8 cellular contexts compared by ENCODE assay signal in the genomic region with DNA sequence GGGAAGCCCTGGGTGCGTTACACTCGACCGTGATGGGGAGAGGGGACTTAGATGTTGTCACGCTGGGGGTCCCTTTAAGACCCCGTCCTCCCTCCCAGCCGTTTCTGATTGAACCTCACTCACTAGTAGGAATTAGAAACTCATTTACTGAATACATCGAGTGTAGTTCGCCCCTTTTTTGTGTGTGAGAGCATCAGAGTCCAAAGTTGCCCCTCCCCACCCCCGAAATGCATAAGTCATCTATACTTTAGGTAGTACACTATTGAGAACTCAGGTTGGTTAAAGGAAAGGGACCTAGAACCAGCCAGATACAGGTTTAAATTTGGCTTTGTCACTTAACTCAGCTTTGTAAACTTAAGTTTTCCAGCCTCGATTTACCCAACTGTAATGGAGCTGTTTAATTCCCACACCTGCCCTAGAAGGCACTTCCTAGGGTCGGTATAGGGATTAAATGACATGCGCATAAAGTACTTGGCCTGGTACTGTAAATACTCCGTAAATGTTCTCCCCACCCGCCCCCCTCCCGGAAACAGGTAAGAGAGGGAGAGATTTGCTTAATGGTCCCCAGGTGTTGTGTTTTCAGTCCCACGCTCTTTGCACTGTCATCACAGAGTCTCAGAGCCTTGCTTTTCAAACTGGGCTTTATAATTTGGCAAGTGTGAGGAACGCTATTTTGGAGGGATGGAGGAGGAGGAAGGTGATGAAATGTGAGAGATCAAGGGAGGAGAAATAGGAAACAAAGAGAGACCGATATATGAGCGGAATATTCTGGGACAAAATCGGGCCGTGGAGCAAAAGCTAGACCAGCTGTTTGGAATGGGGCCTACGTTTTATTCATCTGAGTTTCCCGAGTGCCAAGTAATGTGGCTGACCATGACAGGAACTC. TPM values are rescaled to one million over a fixed set of nuclear protein-coding genes. Genes with fewer than 3 reads are reported as not detected.
DNase-seq lines count a peak whose midpoint lies in the region; ATAC-seq and TF ChIP-seq lines count a peak whose summit lies in the region.

No MANE protein-coding gene starts in this region.

- peak overlapping the region; percentile 93 for H3K9ac ChIP-seq in BLaER1

- no peak for ATAC-seq in stimulated activated memory B cell treated with anti-CD40 and anti-IgM and Interleukin-4, amounts not matched to agents 10 μg/mL and 1 μg/mL and 100 μg/mL, for 72 hours
- ATAC-seq in HG03439 (IDR thresholded peaks at IDR 0.05; ENCODE audit: unreplicated experiment) (no peak), GM21576 (IDR thresholded peaks at IDR 0.05; ENCODE audit: unreplicated experiment) (no peak)

- H3K4me1 ChIP-seq in BLaER1, result peaks cover 25% of the 10 kb centered on the region
- no peaks in the 10 kb centered on the region for H3K4me1 ChIP-seq in iPS DF 6.9 (ENCODE audit: control insufficient read depth, insufficient read depth, low read length)

- TF ChIP-seq CTCF in HL-60 (IDR thresholded peaks at IDR 0.05; ENCODE audit: insufficient read depth, low read length), result no peak

- H3K9me3 Mint-ChIP-seq in activated T-helper 1 cell treated with anti-CD3 and anti-CD28 coated beads, Interleukin-12 subunit alpha, Interleukin-12 subunit beta, Interleukin-2, Interleukin-4 antibody, amounts not matched to agents 30 ng/mL and 10 ng/mL and 1 ng/mL, durations not matched to agents 14 hours and 24 hours and 36 hours, result no peaks in the 10 kb centered on the region
- no peaks in the 10 kb centered on the region for H3K9me3 Mint-ChIP-seq in stimulated activated memory B cell treated with anti-CD40 and anti-IgM and Interleukin-4, amounts not matched to agents 10 μg/mL and 1 μg/mL and 100 μg/mL, for 72 hours

- H3K27me3 Mint-ChIP-seq in activated T-helper 1 cell treated with anti-CD3 and anti-CD28 coated beads, Interleukin-12 subunit alpha, Interleukin-12 subunit beta, Interleukin-2, Interleukin-4 antibody, amounts not matched to agents 30 ng/mL and 10 ng/mL and 1 ng/mL, durations not matched to agents 14 hours and 24 hours and 36 hours (ENCODE audit: insufficient read depth), result peaks cover 2% of the 10 kb centered on the region
- no peaks in the 10 kb centered on the region for H3K27me3 Mint-ChIP-seq in stimulated activated memory B cell treated with anti-CD40 and anti-IgM and Interleukin-4, amounts not matched to agents 10 μg/mL and 1 μg/mL and 100 μg/mL, for 72 hours

- peaks cover 4% of the 10 kb centered on the region; the same call in 1 of the 2 replicates for H3K27me3 ChIP-seq in BLaER1
- H3K27me3 ChIP-seq in HL-60 (ENCODE audit: insufficient read depth, poor library complexity, severe bottlenecking), result no peaks in the 10 kb centered on the region
- H3K27me3 ChIP-seq in iPS DF 6.9 (ENCODE audit: control insufficient read depth, insufficient read depth, low read length), result no peaks in the 10 kb centered on the region

- peak overlapping the region; percentile 97 for H3K4me3 Mint-ChIP-seq in activated T-helper 1 cell treated with anti-CD3 and anti-CD28 coated beads, Interleukin-12 subunit alpha, Interleukin-12 subunit beta, Interleukin-2, Interleukin-4 antibody, amounts not matched to agents 30 ng/mL and 10 ng/mL and 1 ng/mL, durations not matched to agents 14 hours and 24 hours and 36 hours
- H3K4me3 Mint-ChIP-seq in stimulated activated memory B cell treated with anti-CD40 and anti-IgM and Interleukin-4, amounts not matched to agents 10 μg/mL and 1 μg/mL and 100 μg/mL, for 72 hours, result peak overlapping the region; percentile 97

- H3K36me3 ChIP-seq in BLaER1 (peaks cover 40% of the 10 kb centered on the region), iPS DF 6.9 (ENCODE audit: control insufficient read depth, insufficient read depth, low read length) (peaks cover 3% of the 10 kb centered on the region; the same call in 1 of the 2 replicates)

- peak overlapping the region; percentile 98 for H3K4me2 ChIP-seq in BLaER1

- WGBS in iPS DF 6.9 (ENCODE audit: insufficient coverage, insufficient read length), result 100% methylated on average over 1 of the region's 23 CpGs

- H3K9me3 ChIP-seq in BLaER1 (no peaks in the 10 kb centered on the region), iPS DF 6.9 (ENCODE audit: control insufficient read depth, insufficient read depth, low read length) (no peaks in the 10 kb centered on the region)

- H3K27ac Mint-ChIP-seq in activated T-helper 1 cell treated with anti-CD3 and anti-CD28 coated beads, Interleukin-12 subunit alpha, Interleukin-12 subunit beta, Interleukin-2, Interleukin-4 antibody, amounts not matched to agents 30 ng/mL and 10 ng/mL and 1 ng/mL, durations not matched to agents 14 hours and 24 hours and 36 hours, result peak overlapping the region; percentile 95
- peak overlapping the region; percentile 99 for H3K27ac Mint-ChIP-seq in stimulated activated memory B cell treated with anti-CD40 and anti-IgM and Interleukin-4, amounts not matched to agents 10 μg/mL and 1 μg/mL and 100 μg/mL, for 72 hours

- peaks cover 10% of the 10 kb centered on the region for H3K36me3 Mint-ChIP-seq in activated T-helper 1 cell treated with anti-CD3 and anti-CD28 coated beads, Interleukin-12 subunit alpha, Interleukin-12 subunit beta, Interleukin-2, Interleukin-4 antibody, amounts not matched to agents 30 ng/mL and 10 ng/mL and 1 ng/mL, durations not matched to agents 14 hours and 24 hours and 36 hours (ENCODE audit: low read depth)
- peaks cover 10% of the 10 kb centered on the region for H3K36me3 Mint-ChIP-seq in stimulated activated memory B cell treated with anti-CD40 and anti-IgM and Interleukin-4, amounts not matched to agents 10 μg/mL and 1 μg/mL and 100 μg/mL, for 72 hours

- H3K27ac ChIP-seq in BLaER1 (peak overlapping the region; percentile 97; the same call in 1 of the 2 replicates), HL-60 (replicated peaks) (peak overlapping the region; percentile 97), iPS DF 6.9 (ENCODE audit: low read length) (no peak overlapping the region)

- intact Hi-C loops in activated T-helper 1 cell treated with anti-CD3 and anti-CD28 coated beads, Interleukin-12 subunit alpha, Interleukin-12 subunit beta, Interleukin-2, Interleukin-4 antibody, amounts not matched to agents 30 ng/mL and 10 ng/mL and 1 ng/mL, durations not matched to agents 14 hours and 24 hours and 36 hours (cut with micrococcal nuclease), result loop anchor here (2.0 kb wide), 3 partner anchors 342 to 1638 kb away; a partner anchor contains a TSS

- peaks cover 43% of the 10 kb centered on the region for H3K4me1 Mint-ChIP-seq in activated T-helper 1 cell treated with anti-CD3 and anti-CD28 coated beads, Interleukin-12 subunit alpha, Interleukin-12 subunit beta, Interleukin-2, Interleukin-4 antibody, amounts not matched to agents 30 ng/mL and 10 ng/mL and 1 ng/mL, durations not matched to agents 14 hours and 24 hours and 36 hours (ENCODE audit: low read depth)
- peaks cover 35% of the 10 kb centered on the region for H3K4me1 Mint-ChIP-seq in stimulated activated memory B cell treated with anti-CD40 and anti-IgM and Interleukin-4, amounts not matched to agents 10 μg/mL and 1 μg/mL and 100 μg/mL, for 72 hours

- H3K4me3 ChIP-seq in BLaER1 (peak overlapping the region; percentile 97), HL-60 (replicated peaks; ENCODE audit: insufficient read depth, low read length) (peak overlapping the region; percentile 76), iPS DF 6.9 (ENCODE audit: low read length) (peak overlapping the region; percentile 98)

- H4K20me1 ChIP-seq in BLaER1, result peaks cover 48% of the 10 kb centered on the region

- no peak for DNase-seq in HL-60 (ENCODE audit: low read depth in 1 of 2, low spot score in 1 of 2)
- no peak for DNase-seq in activated T-helper 1 cell treated with anti-CD3 and anti-CD28 coated beads, Interleukin-12 subunit alpha, Interleukin-12 subunit beta, Interleukin-2, Interleukin-4 antibody, amounts not matched to agents 30 ng/mL and 10 ng/mL and 1 ng/mL, durations not matched to agents 14 hours and 24 hours and 36 hours (ENCODE audit: low spot score)
- DNase-seq in iPS DF 6.9 (ENCODE audit: low read depth, low spot score), result no peak
- no peak for DNase-seq in NCI-H1048 (lab: John Stamatoyannopoulos, UW)

RNA-seq across cellular contexts. Expression of a gene that starts 0.9 kb away (rescaled TPM):
- 23.3 and 25.5 TPM in 2 replicates for total RNA-seq in activated T-helper 1 cell treated with anti-CD3 and anti-CD28 coated beads, Interleukin-12 subunit alpha, Interleukin-12 subunit beta, Interleukin-2, Interleukin-4 antibody, amounts not matched to agents 30 ng/mL and 10 ng/mL and 1 ng/mL, durations not matched to agents 14 hours and 24 hours and 36 hours

RNA-seq across cellular contexts. Expression of a gene that starts 4.5 kb away (rescaled TPM):
- 59.5 and 59.7 TPM in 2 replicates for total RNA-seq in activated T-helper 1 cell treated with anti-CD3 and anti-CD28 coated beads, Interleukin-12 subunit alpha, Interleukin-12 subunit beta, Interleukin-2, Interleukin-4 antibody, amounts not matched to agents 30 ng/mL and 10 ng/mL and 1 ng/mL, durations not matched to agents 14 hours and 24 hours and 36 hours
